Comparison of ENCODE assay signal across 26 cellular contexts in genomic region chr14:104146651-104147345, GRCh38. TPM values are rescaled to one million over a fixed set of nuclear protein-coding genes. Genes with fewer than 3 reads are reported as not detected.
DNase-seq lines count a peak whose midpoint lies in the region; ATAC-seq, FAIRE-seq and TF ChIP-seq lines count a peak whose summit lies in the region.
"Had no signal": no experiment of that assay in that cellular context is flagged by ENCODE, and none has a peak within 500 bp of the region (broad histone marks: within the 10 kb centered on the region; RNA-seq: fewer than 3 reads in every experiment).

No MANE protein-coding gene starts in this region.

- DNase-seq in Right ventricle myocardium superior (peak; percentile 26), left ventricle myocardium superior (no peak), glutamatergic neuron (peak; percentile 16), mesenteric fat pad (ENCODE audit: low spot score) (peak; percentile 84), spleen (peak; percentile 65), frontal cortex (ENCODE audit: low spot score in 2 of 2) (no peak)
- no peak for DNase-seq in activated naive CD4-positive, alpha-beta T cell treated with Interleukin-2 at 50 U/mL for 16 hours
- DNase-seq: activated CD8-positive, alpha-beta memory T cell treated with anti-CD3 and anti-CD28 coated beads, Interleukin-2, amount 10 ng/mL, durations not matched to agents 7 days and 5 days; activated naive CD4-positive, alpha-beta T cell treated with anti-CD3 and anti-CD28 coated beads, Interleukin-2, amount 10 ng/mL, durations not matched to agents 7 days and 5 days; activated T-cell treated with anti-CD3 and anti-CD28 coated beads, Interleukin-2, amount 50 U/mL, for 72 hours; effector memory CD8-positive, alpha-beta T cell; foreskin keratinocyte; NCI-H1694; NCI-H524 treated with DMSO at 0.1 percent for 48 hours; PC-3; SHP77 had no signal

- ATAC-seq in Right ventricle myocardium superior (ENCODE audit: poor library complexity) (no peak), left ventricle myocardium superior (no peak), GM21515 (IDR thresholded peaks at IDR 0.05; ENCODE audit: unreplicated experiment) (no peak)
- ATAC-seq: activated CD8-positive, alpha-beta memory T cell treated with anti-CD3 and anti-CD28 coated beads, Interleukin-2, amount 10 ng/mL, durations not matched to agents 7 days and 5 days; activated T-cell treated with anti-CD3 and anti-CD28 coated beads, Interleukin-2, amount 50 U/mL, for 72 hours; CD8-positive, alpha-beta T cell; effector memory CD8-positive, alpha-beta T cell; esophagus mucosa; foreskin keratinocyte; GM23338; PC-3 had no signal

- H3K4me1 Mint-ChIP-seq in glutamatergic neuron (ENCODE audit: low read depth, unreplicated experiment): no peaks in the 10 kb centered on the region
- H3K4me1 Mint-ChIP-seq: activated CD8-positive, alpha-beta memory T cell treated with anti-CD3 and anti-CD28 coated beads, Interleukin-2, amount 10 ng/mL, durations not matched to agents 7 days and 5 days; activated naive CD4-positive, alpha-beta T cell treated with anti-CD3 and anti-CD28 coated beads, Interleukin-2, amount 10 ng/mL, durations not matched to agents 7 days and 5 days had no signal

- H3K27me3 ChIP-seq in spleen (replicated peaks in 1 of 7): peaks cover 0 to 46% (median 0%) of the 10 kb centered on the region in 7 donors
- H3K27me3 ChIP-seq: foreskin keratinocyte, hepatocyte, upper lobe of left lung had no signal

- no peaks in the 10 kb centered on the region for H3K36me3 ChIP-seq in spleen
- H3K36me3 ChIP-seq: upper lobe of left lung had no signal

- H3K27ac Mint-ChIP-seq in glutamatergic neuron (ENCODE audit: unreplicated experiment): no peak overlapping the region
- H3K27ac Mint-ChIP-seq: activated CD8-positive, alpha-beta memory T cell treated with anti-CD3 and anti-CD28 coated beads, Interleukin-2, amount 10 ng/mL, durations not matched to agents 7 days and 5 days; activated naive CD4-positive, alpha-beta T cell treated with anti-CD3 and anti-CD28 coated beads, Interleukin-2, amount 10 ng/mL, durations not matched to agents 7 days and 5 days; activated T-cell treated with anti-CD3 and anti-CD28 coated beads, Interleukin-2, amount 50 U/mL, for 72 hours; CD8-positive, alpha-beta T cell; effector memory CD8-positive, alpha-beta T cell had no signal

- no peak for FAIRE-seq in frontal cortex (lab: Jason Lieb, UNC)
- FAIRE-seq: bronchial epithelial cell had no signal

- no peaks in the 10 kb centered on the region for H3K9me3 ChIP-seq in spleen
- H3K9me3 ChIP-seq: upper lobe of left lung had no signal

- WGBS in spleen, 5 donors: 83 to 89% (median 86%) methylated on average over 13 to 22 of the region's 22 CpGs

- no peaks in the 10 kb centered on the region for H3K36me3 Mint-ChIP-seq in glutamatergic neuron (ENCODE audit: unreplicated experiment)
- H3K36me3 Mint-ChIP-seq: activated CD8-positive, alpha-beta memory T cell treated with anti-CD3 and anti-CD28 coated beads, Interleukin-2, amount 10 ng/mL, durations not matched to agents 7 days and 5 days; activated naive CD4-positive, alpha-beta T cell treated with anti-CD3 and anti-CD28 coated beads, Interleukin-2, amount 10 ng/mL, durations not matched to agents 7 days and 5 days; CD8-positive, alpha-beta T cell had no signal

- no peak for TF ChIP-seq POLR2A in spleen (IDR thresholded peaks at IDR 0.05)

- no peak for TF ChIP-seq CTCF in glutamatergic neuron (IDR thresholded peaks at IDR 0.05; ENCODE audit: partially characterized antibody, unreplicated experiment)
- no peak for TF ChIP-seq CTCF in spleen (IDR thresholded peaks at IDR 0.05 in 8 of 11, conservative IDR thresholded peaks at IDR 0.05 in 3 of 11)

- H3K4me3 ChIP-seq in spleen: no peak overlapping the region
- H3K4me3 ChIP-seq: coronary artery, GM23338, hepatocyte, smooth muscle cell, upper lobe of left lung had no signal

- no peak overlapping the region for H3K27ac ChIP-seq in spleen
- H3K27ac ChIP-seq: coronary artery, foreskin keratinocyte, hepatocyte, upper lobe of left lung, VCaP had no signal

- H3K4me1 ChIP-seq in spleen: peaks cover 0 to 65% (median 33%) of the 10 kb centered on the region in 6 donors
- H3K4me1 ChIP-seq: foreskin keratinocyte had no signal

- intact Hi-C loops in Right ventricle myocardium superior (cut with DNase I): loop anchor here (10.0 kb wide), 1 partner anchor 228 kb away; no protein-coding TSS in a partner anchor
- intact Hi-C loops in left ventricle myocardium superior (cut with micrococcal nuclease): no loop called here
- intact Hi-C loops in spleen (cut with DNase I; ENCODE audit: low total_unique reads): no loop called here

- H3K27me3 Mint-ChIP-seq in glutamatergic neuron (ENCODE audit: unreplicated experiment): peaks cover 6% of the 10 kb centered on the region
- H3K27me3 Mint-ChIP-seq: activated CD8-positive, alpha-beta memory T cell treated with anti-CD3 and anti-CD28 coated beads, Interleukin-2, amount 10 ng/mL, durations not matched to agents 7 days and 5 days had no signal

- H3K4me3 Mint-ChIP-seq in glutamatergic neuron (ENCODE audit: unreplicated experiment): no peak overlapping the region
- H3K4me3 Mint-ChIP-seq: activated CD8-positive, alpha-beta memory T cell treated with anti-CD3 and anti-CD28 coated beads, Interleukin-2, amount 10 ng/mL, durations not matched to agents 7 days and 5 days; activated naive CD4-positive, alpha-beta T cell treated with anti-CD3 and anti-CD28 coated beads, Interleukin-2, amount 10 ng/mL, durations not matched to agents 7 days and 5 days; activated T-cell treated with anti-CD3 and anti-CD28 coated beads, Interleukin-2, amount 50 U/mL, for 72 hours; CD8-positive, alpha-beta T cell; effector memory CD8-positive, alpha-beta T cell; GM23338 had no signal

- peaks cover 3% of the 10 kb centered on the region for H3K9me3 Mint-ChIP-seq in glutamatergic neuron (ENCODE audit: unreplicated experiment)
- H3K9me3 Mint-ChIP-seq: activated naive CD4-positive, alpha-beta T cell treated with anti-CD3 and anti-CD28 coated beads, Interleukin-2, amount 10 ng/mL, durations not matched to agents 7 days and 5 days; activated T-cell treated with anti-CD3 and anti-CD28 coated beads, Interleukin-2, amount 50 U/mL, for 72 hours; CD8-positive, alpha-beta T cell; effector memory CD8-positive, alpha-beta T cell; GM23338 had no signal

RNA-seq across cellular contexts. Expression of gene KIF26A, which starts 8.4 kb away (rescaled TPM):
- total RNA-seq in Right ventricle myocardium superior (6.3 TPM), left ventricle myocardium superior (6.0 TPM), glutamatergic neuron (ENCODE audit: unreplicated experiment) (5.9 TPM), mesenteric fat pad (3.2 TPM), spleen (10 to 100 TPM in 4 of 7 donors, 1 to 10 TPM in 3; 7.4 to 21.9 (median 10.3) TPM), frontal cortex (13.0 TPM)
- polyA plus RNA-seq in spleen: 1 to 10 TPM in 2 of 3 donors, under 1 TPM in 1; 0.72 to 7.8 (median 1.2) TPM

Comparison
In these comparisons a context has a peak if more than half of its experiments do, and no peak if none do; other contexts are left out.
1. DNase-seq: peak in Right ventricle myocardium superior (single experiment), glutamatergic neuron (single experiment), mesenteric fat pad (single experiment) and spleen (single experiment); none in left ventricle myocardium superior (single experiment), frontal cortex (0 of 2) and activated naive CD4-positive, alpha-beta T cell treated with Interleukin-2 at 50 U/mL for 16 hours (single experiment).